ENCODE assay signal across 21 cellular contexts in the genomic region with DNA sequence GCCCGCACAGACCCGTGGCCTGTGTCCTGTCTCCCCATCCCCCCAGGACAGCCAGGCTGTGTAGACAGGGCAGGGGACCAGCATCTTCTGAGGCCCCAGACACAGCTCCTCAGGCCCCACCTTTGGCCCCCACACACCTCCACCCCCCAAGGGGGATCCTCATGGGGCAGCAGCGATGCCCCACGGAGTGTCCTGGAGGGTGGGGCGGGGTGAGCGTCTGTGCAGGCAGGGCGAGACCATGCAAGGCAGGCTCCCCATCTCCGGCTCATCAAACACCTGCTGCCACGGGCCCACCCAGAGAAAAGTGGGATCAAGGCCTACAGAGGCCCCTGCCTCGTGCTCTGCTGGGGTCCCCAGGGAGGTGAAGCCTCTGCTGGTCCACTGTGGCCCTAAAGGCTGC.
"Had no signal": no experiment of that assay in that cellular context is flagged by ENCODE, and none has a peak within 500 bp of the region (broad histone marks: within the 10 kb centered on the region; RNA-seq: fewer than 3 reads in every experiment).

No MANE protein-coding gene starts in this region.

- H3K36me3 ChIP-seq: esophagus squamous epithelium, gastroesophageal sphincter, left ventricle myocardium inferior, ovary, stomach had no signal

- ATAC-seq: gastroesophageal sphincter; left cardiac atrium; mucosa of descending colon; stimulated activated memory B cell treated with anti-CD40 and anti-IgM and Interleukin-4, amounts not matched to agents 10 μg/mL and 1 μg/mL and 100 μg/mL, for 72 hours had no signal

- H3K9me3 ChIP-seq: esophagus squamous epithelium, ovary had no signal

- H3K27me3 ChIP-seq: esophagus squamous epithelium, gastroesophageal sphincter, ovary, stomach had no signal

- H3K4me3 ChIP-seq: dorsolateral prefrontal cortex, esophagus squamous epithelium, gastroesophageal sphincter, left ventricle myocardium inferior, mucosa of descending colon, ovary, stomach had no signal

- H3K4me1 ChIP-seq: esophagus squamous epithelium, gastroesophageal sphincter, left ventricle myocardium inferior, stomach had no signal

- DNase-seq: cortex of kidney; effector memory CD4-positive, alpha-beta T cell; esophagus squamous epithelium; foreskin fibroblast; glutamatergic neuron; islet precursor cell; left cardiac atrium; left ventricle myocardium inferior; mammary epithelial cell; natural killer cell; stimulated activated CD4-positive, alpha-beta T cell treated with anti-CD3 and anti-CD28 coated beads, Interleukin-15, amount 100 ng/mL, for 24 hours; stimulated activated CD4-positive, alpha-beta T cell treated with anti-CD3 and anti-CD28 coated beads, Interleukin-1b, Interleukin-23, amount 100 ng/mL, for 48 hours; stimulated activated CD4-positive, alpha-beta T cell treated with anti-CD3 and anti-CD28 coated beads, Interleukin-4, amount 100 ng/mL, for 24 hours; stomach; substantia nigra; trophoblast cell had no signal

- H3K27ac ChIP-seq: dorsolateral prefrontal cortex, esophagus squamous epithelium, gastroesophageal sphincter, left ventricle myocardium inferior, ovary, stomach had no signal
